ENCODE assay signal across 8 cellular contexts in genomic region chr3:182981038-182981380, GRCh38. TPM values are rescaled to one million over a fixed set of nuclear protein-coding genes. Genes with fewer than 3 reads are reported as not detected.
DNase-seq lines count a peak whose midpoint lies in the region; ATAC-seq and TF ChIP-seq lines count a peak whose summit lies in the region.

No MANE protein-coding gene starts in this region.

- no peaks in the 10 kb centered on the region for H3K36me3 Mint-ChIP-seq in H9 (ENCODE audit: insufficient read depth in 1 of 3, low read depth in 3 of 3)
- no peaks in the 10 kb centered on the region for H3K36me3 Mint-ChIP-seq in activated CD8-positive, alpha-beta T cell treated with anti-CD3 and anti-CD28 coated beads for 36 hours (ENCODE audit: low read depth)
- no peaks in the 10 kb centered on the region for H3K36me3 Mint-ChIP-seq in stimulated activated naive B cell treated with anti-CD40 and anti-IgM and Interleukin-4, amounts not matched to agents 10 μg/mL and 1 μg/mL and 100 μg/mL, for 72 hours

- H3K27ac ChIP-seq in H9 (ENCODE audit: insufficient read length, low read depth, low read length) (no peak overlapping the region), iPS DF 6.9 (ENCODE audit: low read length) (no peak overlapping the region)

- H3K36me3 ChIP-seq in iPS DF 6.9 (ENCODE audit: control insufficient read depth, insufficient read depth, low read length): no peaks in the 10 kb centered on the region

- no peak overlapping the region for H3K27ac Mint-ChIP-seq in H9
- peak overlapping the region; percentile 52 for H3K27ac Mint-ChIP-seq in activated CD8-positive, alpha-beta T cell treated with anti-CD3 and anti-CD28 coated beads for 36 hours
- H3K27ac Mint-ChIP-seq in stimulated activated naive B cell treated with anti-CD40 and anti-IgM and Interleukin-4, amounts not matched to agents 10 μg/mL and 1 μg/mL and 100 μg/mL, for 72 hours: peak overlapping the region; percentile 72

- ATAC-seq in activated CD8-positive, alpha-beta T cell treated with anti-CD3 and anti-CD28 coated beads for 36 hours: no peak
- peak in 1 of 2 donors; percentile 1 for ATAC-seq in stimulated activated naive B cell treated with anti-CD40 and anti-IgM and Interleukin-4, amounts not matched to agents 10 μg/mL and 1 μg/mL and 100 μg/mL, for 72 hours (replicated peaks)
- ATAC-seq in GM19467 (IDR thresholded peaks at IDR 0.05; ENCODE audit: unreplicated experiment): no peak

- H3K4me2 ChIP-seq in H9 (ENCODE audit: insufficient read depth, insufficient read length, low read length): peak overlapping the region; percentile 55

- no peak overlapping the region for H3K56ac ChIP-seq in H9 (ENCODE audit: insufficient read length, low read depth, low read length)

- H4K20me1 ChIP-seq in H9 (ENCODE audit: control insufficient read depth, insufficient read depth, insufficient read length): no peaks in the 10 kb centered on the region

- H2BK120ac ChIP-seq in H9 (ENCODE audit: low read depth, low read length, poor library complexity, severe bottlenecking): no peak overlapping the region

- DNase-seq in H9: no peak
- no peak for DNase-seq in activated CD8-positive, alpha-beta T cell treated with anti-CD3 and anti-CD28 coated beads for 36 hours
- DNase-seq in iPS DF 6.9 (ENCODE audit: low read depth, low spot score): no peak
- no peak for DNase-seq in stimulated activated naive B cell treated with anti-CD40 and anti-IgM and Interleukin-4, amounts not matched to agents 10 μg/mL and 1 μg/mL and 100 μg/mL, for 72 hours
- no peak for DNase-seq in mucosa of gallbladder (ENCODE audit: low spot score)
- DNase-seq in cerebellum (ENCODE audit: low spot score): no peak
- no peak for DNase-seq in KG1 (lab: John Stamatoyannopoulos, UW)

- POLR2A ChIA-PET in activated CD8-positive, alpha-beta T cell treated with anti-CD3 and anti-CD28 coated beads for 36 hours (lab: Charles Lee): no interaction called here

- H3K4ac ChIP-seq in H9 (ENCODE audit: low read depth, low read length): no peak overlapping the region

- H3K27me3 ChIP-seq in H9 (ENCODE audit: insufficient read depth, low read length): no peaks in the 10 kb centered on the region
- H3K27me3 ChIP-seq in iPS DF 6.9 (ENCODE audit: control insufficient read depth, insufficient read depth, low read length): no peaks in the 10 kb centered on the region

- H3K4me3 ChIP-seq in iPS DF 6.9 (ENCODE audit: low read length): peak overlapping the region; percentile 90; the same call in 1 of the 2 replicates

- no peak for TF ChIP-seq CTCF in H9 (conservative IDR thresholded peaks at IDR 0.05)
- no peak for TF ChIP-seq CTCF in activated CD8-positive, alpha-beta T cell treated with anti-CD3 and anti-CD28 coated beads for 36 hours (IDR thresholded peaks at IDR 0.05)

- H4K8ac ChIP-seq in H9 (replicated peaks; ENCODE audit: insufficient read length, low read depth, low read length): no peak overlapping the region

- H2BK20ac ChIP-seq in H9 (ENCODE audit: low read depth, low read length, poor library complexity, severe bottlenecking): no peak overlapping the region

- peaks cover 21 to 28% of the 10 kb centered on the region in 2 experiments for H3K4me1 Mint-ChIP-seq in H9
- peaks cover 20% of the 10 kb centered on the region for H3K4me1 Mint-ChIP-seq in activated CD8-positive, alpha-beta T cell treated with anti-CD3 and anti-CD28 coated beads for 36 hours (ENCODE audit: low read depth)
- peaks cover 14 to 22% of the 10 kb centered on the region in 2 donors for H3K4me1 Mint-ChIP-seq in stimulated activated naive B cell treated with anti-CD40 and anti-IgM and Interleukin-4, amounts not matched to agents 10 μg/mL and 1 μg/mL and 100 μg/mL, for 72 hours

- H3K23me2 ChIP-seq in H9 (ENCODE audit: insufficient read length, low read depth, low read length, poor library complexity, severe bottlenecking): no peaks in the 10 kb centered on the region

- H3K4me1 ChIP-seq in H9 (ENCODE audit: insufficient read depth, low read length): peaks cover 4% of the 10 kb centered on the region; the same call in 1 of the 2 replicates
- peaks cover 2% of the 10 kb centered on the region; the same call in 1 of the 2 replicates for H3K4me1 ChIP-seq in iPS DF 6.9 (ENCODE audit: control insufficient read depth, insufficient read depth, low read length)

- peaks cover 14% of the 10 kb centered on the region; the same call in 1 of the 2 replicates for H3K79me2 ChIP-seq in H9 (ENCODE audit: insufficient read depth, low read length)

- H2BK12ac ChIP-seq in H9 (ENCODE audit: insufficient read length, low read depth, low read length): no peak overlapping the region

- no peak overlapping the region for H3K14ac ChIP-seq in H9 (ENCODE audit: insufficient read depth, low read length)

- no peaks in the 10 kb centered on the region for H3K9me3 Mint-ChIP-seq in H9
- H3K9me3 Mint-ChIP-seq in activated CD8-positive, alpha-beta T cell treated with anti-CD3 and anti-CD28 coated beads for 36 hours: no peaks in the 10 kb centered on the region
- H3K9me3 Mint-ChIP-seq in stimulated activated naive B cell treated with anti-CD40 and anti-IgM and Interleukin-4, amounts not matched to agents 10 μg/mL and 1 μg/mL and 100 μg/mL, for 72 hours: no peaks in the 10 kb centered on the region

- peak overlapping the region; percentile 42 for H3K18ac ChIP-seq in H9 (ENCODE audit: insufficient read length, low read depth, low read length)

- no peak overlapping the region for H2AK5ac ChIP-seq in H9 (ENCODE audit: insufficient read length, low read length)

- no peak overlapping the region for H2BK15ac ChIP-seq in H9 (ENCODE audit: low read depth, low read length)

- no peak overlapping the region for H3T11ph ChIP-seq in H9 (ENCODE audit: low read length)

- H3K9ac ChIP-seq in H9 (ENCODE audit: extremely low read depth, insufficient read length, low read length): peak overlapping the region; percentile 8

- H2BK5ac ChIP-seq in H9 (ENCODE audit: insufficient read length, low read length): no peak overlapping the region

- no peak overlapping the region for H2AFZ ChIP-seq in H9 (ENCODE audit: low read length)

- H3K4me3 Mint-ChIP-seq in H9: peak overlapping the region; percentile 66 to 85
- peak overlapping the region; percentile 67 for H3K4me3 Mint-ChIP-seq in activated CD8-positive, alpha-beta T cell treated with anti-CD3 and anti-CD28 coated beads for 36 hours
- peak overlapping the region; percentile 82 to 96 for H3K4me3 Mint-ChIP-seq in stimulated activated naive B cell treated with anti-CD40 and anti-IgM and Interleukin-4, amounts not matched to agents 10 μg/mL and 1 μg/mL and 100 μg/mL, for 72 hours

- WGBS in H9 (ENCODE audit: extremely low coverage, insufficient read length, low lambda C conversion rate): no CpG with 5 or more reads among the region's 10 CpGs
- WGBS in iPS DF 6.9 (ENCODE audit: insufficient coverage, insufficient read length): no CpG with 5 or more reads among the region's 10 CpGs

- H3K9me3 ChIP-seq in H9 (ENCODE audit: control insufficient read depth, low read depth, low read length): no peaks in the 10 kb centered on the region
- no peaks in the 10 kb centered on the region for H3K9me3 ChIP-seq in iPS DF 6.9 (ENCODE audit: control insufficient read depth, insufficient read depth, low read length)

- H4K91ac ChIP-seq in H9 (ENCODE audit: insufficient read length, low read depth, low read length): no peak overlapping the region

- no peak overlapping the region for H4K5ac ChIP-seq in H9 (ENCODE audit: insufficient read length, low read depth, low read length)

- CTCF ChIA-PET in activated CD8-positive, alpha-beta T cell treated with anti-CD3 and anti-CD28 coated beads for 36 hours (lab: Charles Lee): interaction anchor here (1.4 kb wide), 1 partner anchor 15 kb away, joined by 3 read pairs; no protein-coding TSS in a partner anchor

- intact Hi-C loops in activated CD8-positive, alpha-beta T cell treated with anti-CD3 and anti-CD28 coated beads for 36 hours (cut with micrococcal nuclease): no loop called here

- no peaks in the 10 kb centered on the region for H3K27me3 Mint-ChIP-seq in H9 (ENCODE audit: low read depth)
- no peaks in the 10 kb centered on the region for H3K27me3 Mint-ChIP-seq in activated CD8-positive, alpha-beta T cell treated with anti-CD3 and anti-CD28 coated beads for 36 hours
- no peaks in the 10 kb centered on the region for H3K27me3 Mint-ChIP-seq in stimulated activated naive B cell treated with anti-CD40 and anti-IgM and Interleukin-4, amounts not matched to agents 10 μg/mL and 1 μg/mL and 100 μg/mL, for 72 hours

- no peak overlapping the region for H3K23ac ChIP-seq in H9 (ENCODE audit: insufficient read length, low read depth, low read length)

- H3K79me1 ChIP-seq in H9 (ENCODE audit: insufficient read depth, low read depth, low read length, poor library complexity, severe bottlenecking): no peaks in the 10 kb centered on the region

RNA-seq across cellular contexts. Expression of gene DCUN1D1, which starts 0.7 kb away (rescaled TPM):
- total RNA-seq in H9 (2021) (68.5 and 71.7 TPM in 2 replicates), mucosa of gallbladder (45.8 TPM), cerebellum (39.7 TPM)
- 10 to 100 TPM; 39.6 to 43.2 TPM for total RNA-seq in activated CD8-positive, alpha-beta T cell treated with anti-CD3 and anti-CD28 coated beads for 36 hours

Comparison
In these comparisons a context has a peak if more than half of its experiments do, and no peak if none do; other contexts are left out.
1. H3K27ac Mint-ChIP-seq: peak in activated CD8-positive, alpha-beta T cell treated with anti-CD3 and anti-CD28 coated beads for 36 hours (single experiment) and stimulated activated naive B cell treated with anti-CD40 and anti-IgM and Interleukin-4, amounts not matched to agents 10 μg/mL and 1 μg/mL and 100 μg/mL, for 72 hours (single experiment); none in H9 (0 of 3).
2. Peak in every context shown above with its lines, with median percentiles within 50 percentile points of each other: H3K4me3 Mint-ChIP-seq.